Comparison of ENCODE assay signal across 12 cellular contexts in the genomic region with DNA sequence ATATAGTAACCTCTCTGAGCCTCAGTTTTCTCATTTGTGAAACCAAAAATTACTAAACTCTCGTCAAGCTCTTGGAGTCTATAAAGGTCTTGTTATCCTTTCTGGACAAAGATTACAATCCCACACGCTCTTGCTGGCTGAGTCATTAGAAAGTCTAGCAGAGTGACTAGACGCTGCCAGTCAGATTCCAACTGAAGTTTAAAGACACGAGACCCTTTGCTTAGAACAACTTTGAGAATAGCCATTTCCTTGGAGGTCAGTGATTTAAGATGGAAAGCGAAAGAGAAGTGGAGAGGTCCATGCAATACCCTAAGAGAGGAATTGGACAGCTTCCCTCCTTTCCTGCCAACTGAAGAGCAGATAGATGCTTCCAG.
DNase-seq lines count a peak whose midpoint lies in the region; ATAC-seq and TF ChIP-seq lines count a peak whose summit lies in the region.
"Had no signal": no experiment of that assay in that cellular context is flagged by ENCODE, and none has a peak within 500 bp of the region (broad histone marks: within the 10 kb centered on the region; RNA-seq: fewer than 3 reads in every experiment).

No MANE protein-coding gene starts in this region.

- DNase-seq in Calu3 (no peak), OCI-M1 (lab: John Stamatoyannopoulos, UW) (peak; percentile 21), fibroblast of peridontal ligament (ENCODE audit: extremely low read depth) (peak; percentile 43), smooth muscle cell (lab: John Stamatoyannopoulos, UW; ENCODE audit: unreplicated experiment) (no peak), SKM-1 treated with dmso at 0.1 percent for 144 hours (lab: John Stamatoyannopoulos, UW; ENCODE audit: unreplicated experiment) (no peak)
- DNase-seq: cerebellar nuclear complex, right lobe of liver had no signal

- H3K4me3 Mint-ChIP-seq in Calu3 (ENCODE audit: low read depth, unreplicated experiment), result peak overlapping the region; percentile 6
- H3K4me3 Mint-ChIP-seq: T-helper 1 cell treated with Interleukin-12 subunit alpha and Interleukin-12 subunit beta and Interleukin-4 antibody, amounts not matched to agents 30 μg/mL and 1 μg/mL, for 36 hours had no signal

- peaks cover 20% of the 10 kb centered on the region for H3K4me1 Mint-ChIP-seq in Calu3 (ENCODE audit: low read depth, unreplicated experiment)

- ATAC-seq in GM19463 (IDR thresholded peaks at IDR 0.05; ENCODE audit: unreplicated experiment) (no peak), GM21737 (IDR thresholded peaks at IDR 0.05; ENCODE audit: unreplicated experiment) (no peak)

- H3K36me3 Mint-ChIP-seq in Calu3 (ENCODE audit: insufficient read depth, unreplicated experiment), result no peaks in the 10 kb centered on the region

- TF ChIP-seq CTCF in Calu3 (IDR thresholded peaks at IDR 0.05; ENCODE audit: unreplicated experiment) (no peak), smooth muscle cell (IDR thresholded peaks at IDR 0.05; ENCODE audit: borderline replicate concordance, insufficient read depth, poor library complexity, severe bottlenecking) (no peak)

- no peak overlapping the region for H3K27ac Mint-ChIP-seq in Calu3 (ENCODE audit: unreplicated experiment)
- H3K27ac Mint-ChIP-seq: T-helper 1 cell treated with Interleukin-12 subunit alpha and Interleukin-12 subunit beta and Interleukin-4 antibody, amounts not matched to agents 30 μg/mL and 1 μg/mL, for 36 hours had no signal

- CTCF ChIA-PET in Calu3 (lab: Charles Lee), result interaction anchor here (0.7 to 2.6 kb wide), 2 partner anchors 62 to 223 kb away, joined by 4 to 35 read pairs; no protein-coding TSS in a partner anchor

- no peaks in the 10 kb centered on the region for H3K9me3 ChIP-seq in smooth muscle cell (replicated peaks; ENCODE audit: low read depth)
- H3K9me3 ChIP-seq: mucosa of descending colon, right lobe of liver had no signal

- peak overlapping the region; percentile 12 for H3K4me3 ChIP-seq in smooth muscle cell
- H3K4me3 ChIP-seq: mucosa of descending colon, PC-9, right lobe of liver had no signal

- H3F3A ChIP-seq in smooth muscle cell (ENCODE audit: low read depth), result no peaks in the 10 kb centered on the region

- H3K36me3 ChIP-seq in smooth muscle cell (ENCODE audit: low read depth), result no peaks in the 10 kb centered on the region

- H3K9me3 Mint-ChIP-seq in Calu3 (ENCODE audit: low read depth, unreplicated experiment), result no peaks in the 10 kb centered on the region
- H3K9me3 Mint-ChIP-seq: T-helper 1 cell treated with Interleukin-12 subunit alpha and Interleukin-12 subunit beta and Interleukin-4 antibody, amounts not matched to agents 30 μg/mL and 1 μg/mL, for 36 hours had no signal

- peak overlapping the region; percentile 50 for H2AFZ ChIP-seq in smooth muscle cell (ENCODE audit: low read depth)
- H2AFZ ChIP-seq: PC-9 had no signal

- no peaks in the 10 kb centered on the region for H3K79me2 ChIP-seq in smooth muscle cell (ENCODE audit: low read depth)

- H3K27me3 ChIP-seq in smooth muscle cell (ENCODE audit: low read depth), result no peaks in the 10 kb centered on the region
- H3K27me3 ChIP-seq: right lobe of liver had no signal

- H3K27ac ChIP-seq in smooth muscle cell (ENCODE audit: low read depth), result peak overlapping the region; percentile 69
- H3K27ac ChIP-seq: PC-9 had no signal

- intact Hi-C loops in Calu3 (cut with micrococcal nuclease; ENCODE audit: unreplicated experiment), result loop anchor here (1.0 to 5.0 kb wide), 4 partner anchors 222 to 831 kb away; no protein-coding TSS in a partner anchor

- peak overlapping the region; percentile 82 for H3K4me2 ChIP-seq in smooth muscle cell
- H3K4me2 ChIP-seq: PC-9 had no signal

- peak overlapping the region; percentile 21 for H3K9ac ChIP-seq in smooth muscle cell (ENCODE audit: low read depth)

- BruUV-seq in Calu3 (replicated peaks; lab: Mats Ljungman, UMichigan), result no TSS peak

- H3K27me3 Mint-ChIP-seq in Calu3 (ENCODE audit: unreplicated experiment), result no peaks in the 10 kb centered on the region

- no peaks in the 10 kb centered on the region for H4K20me1 ChIP-seq in smooth muscle cell (ENCODE audit: low read depth)

- H3K4me1 ChIP-seq in smooth muscle cell (ENCODE audit: low read depth), result no peaks in the 10 kb centered on the region

- WGBS in smooth muscle cell (ENCODE audit: low lambda C conversion rate), result 15% methylated on average over 5 of the region's 5 CpGs

Comparison
In these comparisons a context has a peak if more than half of its experiments do, and no peak if none do; other contexts are left out.
1. DNase-seq: peak in OCI-M1 (single experiment) and fibroblast of peridontal ligament (single experiment); none in Calu3 (single experiment), smooth muscle cell (single experiment) and SKM-1 treated with dmso at 0.1 percent for 144 hours (single experiment).